21 cellular contexts compared by ENCODE assay signal in the genomic region with DNA sequence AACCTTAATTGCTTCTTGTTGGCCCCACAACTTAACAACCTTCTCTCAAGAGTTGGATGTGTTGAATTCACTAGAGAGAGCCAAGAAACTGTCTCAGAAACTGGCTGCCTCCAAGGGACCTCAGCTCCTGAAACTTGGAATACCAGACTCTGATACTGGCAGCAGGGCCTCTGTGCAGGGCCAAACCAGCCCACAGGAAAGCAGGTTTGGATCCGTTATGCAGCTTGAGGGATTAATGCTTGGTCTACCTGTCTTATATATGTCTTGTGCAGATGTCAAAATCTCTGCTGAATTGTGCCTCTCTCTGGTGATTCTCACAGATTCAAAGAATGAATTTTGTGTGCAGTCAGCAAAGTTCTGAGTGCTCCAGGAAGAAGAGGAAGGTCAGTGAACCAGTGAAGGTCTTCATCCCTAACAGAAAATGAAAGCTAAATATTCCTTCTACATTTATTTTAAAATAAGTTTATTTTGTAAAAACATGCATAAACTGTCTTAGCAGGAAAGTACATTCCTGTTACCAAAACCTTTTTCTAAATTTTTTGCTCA.
A peak's percentile ranks its signal among the peaks of the same experiment; 100 is the strongest.
DNase-seq lines count a peak whose midpoint lies in the region; ATAC-seq, FAIRE-seq and TF ChIP-seq lines count a peak whose summit lies in the region.
"Had no signal": no experiment of that assay in that cellular context is flagged by ENCODE, and none has a peak within 500 bp of the region (broad histone marks: within the 10 kb centered on the region; RNA-seq: fewer than 3 reads in every experiment).

No MANE protein-coding gene starts in this region.

- WGBS in A549 (ENCODE audit: missing lambda C conversion rate) = 90% methylated on average over 1 of the region's 1 CpG
- 36% methylated on average over 1 of the region's 1 CpG for WGBS in HepG2 (ENCODE audit: low lambda C conversion rate)

- H3K4me2 ChIP-seq in A549 = no peak overlapping the region
- no peak overlapping the region for H3K4me2 ChIP-seq in GM23338
- H3K4me2 ChIP-seq in HepG2 (ENCODE audit: low read depth, low read length) = no peak overlapping the region

- FAIRE-seq in A549 (lab: Jason Lieb, UNC) (no peak), HepG2 (lab: Jason Lieb, UNC) (no peak)
- FAIRE-seq: HTR-8/SVneo had no signal

- intact Hi-C loops in activated T-helper 1 cell treated with anti-CD3 and anti-CD28 coated beads, Interleukin-12 subunit alpha, Interleukin-12 subunit beta, Interleukin-2, Interleukin-4 antibody, amounts not matched to agents 30 ng/mL and 10 ng/mL and 1 ng/mL, durations not matched to agents 14 hours and 24 hours and 36 hours (cut with micrococcal nuclease) = no loop called here
- intact Hi-C loops in HepG2 (cut with micrococcal nuclease; ENCODE audit: unreplicated experiment) = no loop called here
- intact Hi-C loops in sciatic nerve (cut with DNase I) = no loop called here
- intact Hi-C loops in uterus (cut with DNase I; ENCODE audit: low total_unique reads) = no loop called here
- intact Hi-C loops in CD4-positive, alpha-beta T cell (cut with DNase I, micrococcal nuclease) = no loop called here

- H3K4me3 ChIP-seq in A549 (no peak overlapping the region), GM23338 (no peak overlapping the region), HepG2 (replicated peaks in 1 of 3; ENCODE audit: insufficient read depth in 1 of 3, low read depth in 2 of 3, low read length in 3 of 3) (no peak overlapping the region), uterus (no peak overlapping the region)
- H3K4me3 ChIP-seq: testis had no signal

- no TSS peak for BruUV-seq in HepG2 (replicated peaks; lab: Mats Ljungman, UMichigan)

- peak overlapping the region; percentile 53 to 82; a peak in 4 of 6 replicates for H3K27ac ChIP-seq in A549
- H3K27ac ChIP-seq in GM23338 (ENCODE audit: low read depth) = no peak overlapping the region
- H3K27ac ChIP-seq in HepG2 (ENCODE audit: extremely low read length, insufficient read depth, low read length) = no peak overlapping the region
- H3K27ac ChIP-seq in uterus = no peak overlapping the region
- H3K27ac ChIP-seq in CD4-positive, alpha-beta T cell (ENCODE audit: low read depth, low read length) = no peak overlapping the region
- H3K27ac ChIP-seq: testis had no signal

- TF ChIP-seq RAD21 in A549 (conservative IDR thresholded peaks at IDR 0.05 in 1 of 2, IDR thresholded peaks at IDR 0.05 in 1 of 2) = no peak
- no peak for TF ChIP-seq RAD21 in HepG2 (CRISPR knock-in tag; IDR thresholded peaks at IDR 0.05)

- H3K4me3 Mint-ChIP-seq in GM23338 = no peak overlapping the region
- H3K4me3 Mint-ChIP-seq in activated T-helper 1 cell treated with anti-CD3 and anti-CD28 coated beads, Interleukin-12 subunit alpha, Interleukin-12 subunit beta, Interleukin-2, Interleukin-4 antibody, amounts not matched to agents 30 ng/mL and 10 ng/mL and 1 ng/mL, durations not matched to agents 14 hours and 24 hours and 36 hours = peak overlapping the region; percentile 53
- H3K4me3 Mint-ChIP-seq in CD4-positive, alpha-beta T cell = no peak overlapping the region
- H3K4me3 Mint-ChIP-seq: mesothelial cell of epicardium, neural crest cell had no signal

- H3K27me3 Mint-ChIP-seq in GM23338 (ENCODE audit: insufficient read depth, low read depth, poor library complexity) = peaks cover 6% of the 10 kb centered on the region
- H3K27me3 Mint-ChIP-seq in activated T-helper 1 cell treated with anti-CD3 and anti-CD28 coated beads, Interleukin-12 subunit alpha, Interleukin-12 subunit beta, Interleukin-2, Interleukin-4 antibody, amounts not matched to agents 30 ng/mL and 10 ng/mL and 1 ng/mL, durations not matched to agents 14 hours and 24 hours and 36 hours (ENCODE audit: insufficient read depth) = no peaks in the 10 kb centered on the region
- H3K27me3 Mint-ChIP-seq in CD4-positive, alpha-beta T cell = no peaks in the 10 kb centered on the region

- TF ChIP-seq CTCF in A549 (IDR thresholded peaks at IDR 0.05) (no peak), GM23338 (conservative IDR thresholded peaks at IDR 0.05; ENCODE audit: low read depth in 2 of 2) (no peak), HepG2 (CRISPR knock-in tag; IDR thresholded peaks at IDR 0.05) (no peak), uterus (IDR thresholded peaks at IDR 0.05) (no peak)
- no peak for TF ChIP-seq CTCF in CD4-positive, alpha-beta T cell (IDR thresholded peaks at IDR 0.05)

- H3K36me3 ChIP-seq in GM23338 (ENCODE audit: insufficient read depth) (no peaks in the 10 kb centered on the region), HepG2 (replicated peaks in 1 of 2; ENCODE audit: control insufficient read depth in 1 of 2, insufficient read depth in 2 of 2, low read length in 2 of 2) (no peaks in the 10 kb centered on the region), uterus (no peaks in the 10 kb centered on the region)

- CTCF ChIA-PET in A549 (lab: Yijun Ruan, JAX) = interaction anchor here (0.7 to 1.3 kb wide), 3 partner anchors 13 to 70 kb away, joined by 3 to 5 read pairs (median 4); no protein-coding TSS in a partner anchor
- CTCF ChIA-PET in HepG2 (lab: Yijun Ruan, JAX; ENCODE audit: low intra/inter-chr PET ratio, low total read pairs) = no interaction called here
- CTCF ChIA-PET in CD4-positive, alpha-beta T cell (lab: Charles Lee) = no interaction called here

- ATAC-seq in A549 (no peak), GM23338 (no peak), HepG2 (no peak), sciatic nerve (no peak)
- no peak for ATAC-seq in CD4-positive, alpha-beta T cell (ENCODE audit: poor library complexity)
- ATAC-seq: left cardiac atrium had no signal

- TF ChIP-seq POLR2A in A549 (IDR thresholded peaks at IDR 0.05; ENCODE audit: low read length) (no peak), HepG2 (IDR thresholded peaks at IDR 0.05; ENCODE audit: insufficient read depth in 1 of 2, low read depth in 2 of 2, low read length in 2 of 2) (no peak), uterus (IDR thresholded peaks at IDR 0.05) (no peak)

- H3K27me3 ChIP-seq in GM23338 (ENCODE audit: insufficient read depth) = no peaks in the 10 kb centered on the region
- peaks cover 0 to 8% of the 10 kb centered on the region in 2 experiments; a peak in 1 of 5 replicates for H3K27me3 ChIP-seq in HepG2 (ENCODE audit: control insufficient read depth in 1 of 2, insufficient read depth in 2 of 2, low read length in 2 of 2)
- H3K27me3 ChIP-seq in uterus = no peaks in the 10 kb centered on the region
- H3K27me3 ChIP-seq in CD4-positive, alpha-beta T cell (ENCODE audit: control insufficient read depth, insufficient read depth, low read length) = no peaks in the 10 kb centered on the region
- H3K27me3 ChIP-seq: testis had no signal

- no peak for TF ChIP-seq EP300 in A549 (IDR thresholded peaks at IDR 0.05)
- TF ChIP-seq EP300 in HepG2 (IDR thresholded peaks at IDR 0.05; ENCODE audit: low read depth in 2 of 2, low read length in 2 of 2) = no peak
- TF ChIP-seq EP300 in HepG2 (CRISPR knock-in tag; IDR thresholded peaks at IDR 0.05; ENCODE audit: borderline replicate concordance) = no peak

- DNase-seq in A549 (ENCODE audit: low read depth in 1 of 2, low spot score in 1 of 2) (no peak), GM23338 (ENCODE audit: low spot score) (no peak), HepG2 (ENCODE audit: low spot score) (no peak), sciatic nerve (ENCODE audit: low spot score) (no peak), uterus (no peak)
- DNase-seq in activated T-helper 1 cell treated with anti-CD3 and anti-CD28 coated beads, Interleukin-12 subunit alpha, Interleukin-12 subunit beta, Interleukin-2, Interleukin-4 antibody, amounts not matched to agents 30 ng/mL and 10 ng/mL and 1 ng/mL, durations not matched to agents 14 hours and 24 hours and 36 hours (ENCODE audit: low spot score) = no peak
- no peak for DNase-seq in CD4-positive, alpha-beta T cell
- DNase-seq: activated CD4-positive, alpha-beta T cell treated with anti-CD3 and anti-CD28 coated beads, Interleukin-2, amount 50 U/mL, for 4 hours; central memory CD4-positive, alpha-beta T cell; DND-41; erythroblast; left cardiac atrium; NCI-H1417; NCI-H2107; NCI-H524 treated with DMSO at 0.1 percent for 48 hours; Right ventricle myocardium superior; SW 1271; testis had no signal

- H3K79me2 ChIP-seq in GM23338 (replicated peaks; ENCODE audit: insufficient read depth) (no peaks in the 10 kb centered on the region), HepG2 (ENCODE audit: insufficient read depth, low read length) (no peaks in the 10 kb centered on the region)

- H3K9ac ChIP-seq in HepG2 (ENCODE audit: insufficient read depth, low read depth, low read length) = no peak overlapping the region

- H3K27ac Mint-ChIP-seq in GM23338 = no peak overlapping the region
- H3K27ac Mint-ChIP-seq in activated T-helper 1 cell treated with anti-CD3 and anti-CD28 coated beads, Interleukin-12 subunit alpha, Interleukin-12 subunit beta, Interleukin-2, Interleukin-4 antibody, amounts not matched to agents 30 ng/mL and 10 ng/mL and 1 ng/mL, durations not matched to agents 14 hours and 24 hours and 36 hours = peak overlapping the region; percentile 89
- H3K27ac Mint-ChIP-seq in CD4-positive, alpha-beta T cell = no peak overlapping the region
- H3K27ac Mint-ChIP-seq: mesothelial cell of epicardium had no signal

- H3F3A ChIP-seq in GM23338 (replicated peaks; ENCODE audit: low read depth) = no peaks in the 10 kb centered on the region

- H4K20me1 ChIP-seq in GM23338 (replicated peaks; ENCODE audit: insufficient read depth) (no peaks in the 10 kb centered on the region), HepG2 (ENCODE audit: insufficient read depth, low read length) (no peaks in the 10 kb centered on the region)

- H3K9me2 ChIP-seq in GM23338 (ENCODE audit: insufficient read depth) = peaks cover 4% of the 10 kb centered on the region

- POLR2A ChIA-PET in A549 (lab: Yijun Ruan, JAX) = no interaction called here
- POLR2A ChIA-PET in HepG2 (lab: Yijun Ruan, JAX) = no interaction called here
- POLR2A ChIA-PET in CD4-positive, alpha-beta T cell (lab: Charles Lee) = no interaction called here

- H2AFZ ChIP-seq in GM23338 (peak overlapping the region; percentile 94), HepG2 (ENCODE audit: low read length) (no peak overlapping the region)

- no peaks in the 10 kb centered on the region for H3K9me3 Mint-ChIP-seq in GM23338
- peaks cover 9% of the 10 kb centered on the region for H3K9me3 Mint-ChIP-seq in activated T-helper 1 cell treated with anti-CD3 and anti-CD28 coated beads, Interleukin-12 subunit alpha, Interleukin-12 subunit beta, Interleukin-2, Interleukin-4 antibody, amounts not matched to agents 30 ng/mL and 10 ng/mL and 1 ng/mL, durations not matched to agents 14 hours and 24 hours and 36 hours
- H3K9me3 Mint-ChIP-seq in CD4-positive, alpha-beta T cell = no peaks in the 10 kb centered on the region
- H3K9me3 Mint-ChIP-seq: mesothelial cell of epicardium, neural crest cell had no signal

- H3K4me1 Mint-ChIP-seq in GM23338 = peaks cover 8% of the 10 kb centered on the region; the same call in 2 of the 3 replicates
- peaks cover 70% of the 10 kb centered on the region for H3K4me1 Mint-ChIP-seq in activated T-helper 1 cell treated with anti-CD3 and anti-CD28 coated beads, Interleukin-12 subunit alpha, Interleukin-12 subunit beta, Interleukin-2, Interleukin-4 antibody, amounts not matched to agents 30 ng/mL and 10 ng/mL and 1 ng/mL, durations not matched to agents 14 hours and 24 hours and 36 hours (ENCODE audit: low read depth)
- peaks cover 31% of the 10 kb centered on the region for H3K4me1 Mint-ChIP-seq in CD4-positive, alpha-beta T cell (ENCODE audit: low read depth)

- no peaks in the 10 kb centered on the region for H3K36me3 Mint-ChIP-seq in GM23338 (ENCODE audit: low read depth)
- peaks cover 10% of the 10 kb centered on the region for H3K36me3 Mint-ChIP-seq in activated T-helper 1 cell treated with anti-CD3 and anti-CD28 coated beads, Interleukin-12 subunit alpha, Interleukin-12 subunit beta, Interleukin-2, Interleukin-4 antibody, amounts not matched to agents 30 ng/mL and 10 ng/mL and 1 ng/mL, durations not matched to agents 14 hours and 24 hours and 36 hours (ENCODE audit: low read depth)
- H3K36me3 Mint-ChIP-seq in CD4-positive, alpha-beta T cell (ENCODE audit: low read depth) = no peaks in the 10 kb centered on the region
- H3K36me3 Mint-ChIP-seq: mesothelial cell of epicardium had no signal

- in situ Hi-C loops in HepG2 (cut with HindIII; ENCODE audit: extremely low pct_ligation_motif_present, low pct_unique_long_range_greater_than_20kb) = no loop called here

- H3K9me3 ChIP-seq in A549 = no peaks in the 10 kb centered on the region
- no peaks in the 10 kb centered on the region for H3K9me3 ChIP-seq in HepG2 (ENCODE audit: low read length)
- no peaks in the 10 kb centered on the region for H3K9me3 ChIP-seq in uterus
- H3K9me3 ChIP-seq in CD4-positive, alpha-beta T cell (ENCODE audit: control insufficient read depth, low read length) = no peaks in the 10 kb centered on the region
- H3K9me3 ChIP-seq: testis had no signal

- H3K4me1 ChIP-seq in A549 (peaks cover 13% of the 10 kb centered on the region), GM23338 (ENCODE audit: insufficient read depth) (0 out of 2 replicates have a peak, but pooled peaks cover 3% of the 10 kb centered on the region), HepG2 (ENCODE audit: insufficient read depth, low read length) (no peaks in the 10 kb centered on the region), uterus (no peaks in the 10 kb centered on the region)
- H3K4me1 ChIP-seq: testis had no signal

Comparison
In these comparisons a context has a peak if more than half of its experiments do, and no peak if none do; other contexts are left out.
1. H3K27ac ChIP-seq: peak in A549 (2 of 2); none in GM23338 (single experiment), HepG2 (single experiment), uterus (0 of 2) and CD4-positive, alpha-beta T cell (single experiment).
2. Of the 38 proteins assayed by ChIP-seq in both HepG2 and A549: peak only in HepG2: none; only in A549: none; in both: MAFK; in neither: 37.